In genomic region chr11:123438191-123438627, GRCh38 we compare ENCODE assay signal across 15 cellular contexts. TPM values are rescaled to one million over a fixed set of nuclear protein-coding genes. Genes with fewer than 3 reads are reported as not detected.
DNase-seq lines count a peak whose midpoint lies in the region; ATAC-seq and TF ChIP-seq lines count a peak whose summit lies in the region.
"Had no signal": no experiment of that assay in that cellular context is flagged by ENCODE, and none has a peak within 500 bp of the region (broad histone marks: within the 10 kb centered on the region; RNA-seq: fewer than 3 reads in every experiment).

No MANE protein-coding gene starts in this region.

- DNase-seq in EH (ENCODE audit: low read depth), result peak; percentile 73
- DNase-seq in NCI-H226, result peak; percentile 28
- DNase-seq in activated naive CD8-positive, alpha-beta T cell treated with anti-CD3 and anti-CD28 coated beads, Interleukin-2, amount 10 ng/mL, durations not matched to agents 7 days and 5 days, result no peak
- peak; percentile 64 for DNase-seq in neural progenitor cell (ENCODE audit: low spot score)
- DNase-seq in NCI-H146 treated with DMSO at 0.1 percent for 48 hours (lab: John Stamatoyannopoulos, UW; ENCODE audit: unreplicated experiment), result no peak
- no peak for DNase-seq in G401 (ENCODE audit: low spot score)
- DNase-seq in ovary, result no peak
- no peak for DNase-seq in KBM-7
- DNase-seq: activated CD4-positive, CD25-positive, alpha-beta regulatory T cell; activated gamma-delta T cell; left lung; NCI-H1417 treated with DMSO at 0.1 percent for 48 hours; NCI-H524 treated with DMSO at 0.1 percent for 48 hours had no signal

- whole genome bisulfite sequencing in ovary, 3 donors, result 72 to 74% (median 73%) methylated on average over 7 of the region's 7 CpGs

- no peaks in the 10 kb centered on the region for H3K27me3 Mint-ChIP-seq in activated naive CD8-positive, alpha-beta T cell treated with anti-CD3 and anti-CD28 coated beads, Interleukin-2, amount 10 ng/mL, durations not matched to agents 7 days and 5 days
- peaks cover 9% of the 10 kb centered on the region for H3K27me3 Mint-ChIP-seq in neural progenitor cell (ENCODE audit: insufficient read depth, low read depth)
- H3K27me3 Mint-ChIP-seq: central memory CD8-positive, alpha-beta T cell had no signal

- H3K27ac ChIP-seq in neural progenitor cell (peak overlapping the region; percentile 7), ovary (no peak overlapping the region)
- H3K27ac ChIP-seq: left lung, thoracic aorta had no signal

- H3K4me1 Mint-ChIP-seq in activated naive CD8-positive, alpha-beta T cell treated with anti-CD3 and anti-CD28 coated beads, Interleukin-2, amount 10 ng/mL, durations not matched to agents 7 days and 5 days, result peaks cover 75% of the 10 kb centered on the region
- peaks cover 42% of the 10 kb centered on the region for H3K4me1 Mint-ChIP-seq in neural progenitor cell
- H3K4me1 Mint-ChIP-seq: central memory CD8-positive, alpha-beta T cell had no signal

- ATAC-seq in activated naive CD8-positive, alpha-beta T cell treated with anti-CD3 and anti-CD28 coated beads, Interleukin-2, amount 10 ng/mL, durations not matched to agents 7 days and 5 days (ENCODE audit: low read depth), result peak; percentile 11
- ATAC-seq: left lung had no signal

- H2AFZ ChIP-seq in neural progenitor cell (replicated peaks), result no peak overlapping the region

- H4K20me1 ChIP-seq in neural progenitor cell (ENCODE audit: low read depth), result no peaks in the 10 kb centered on the region

- TF ChIP-seq POLR2A in ovary (IDR thresholded peaks at IDR 0.05), result no peak

- in situ Hi-C loops in G401 (cut with HindIII; ENCODE audit: low sequenced_read_pairs), result no loop called here
- in situ Hi-C loops in KBM-7 (cut with MboI; ENCODE audit: low pct_unique_long_range_greater_than_20kb, low sequenced_read_pairs), result no loop called here

- H3K4me3 Mint-ChIP-seq in activated naive CD8-positive, alpha-beta T cell treated with anti-CD3 and anti-CD28 coated beads, Interleukin-2, amount 10 ng/mL, durations not matched to agents 7 days and 5 days, result peak overlapping the region; percentile 39
- peak overlapping the region; percentile 28 for H3K4me3 Mint-ChIP-seq in neural progenitor cell
- H3K4me3 Mint-ChIP-seq: central memory CD8-positive, alpha-beta T cell had no signal

- H3K79me2 ChIP-seq in neural progenitor cell (ENCODE audit: low read depth), result peaks cover 78% of the 10 kb centered on the region

- no peak overlapping the region for H3K9ac ChIP-seq in neural progenitor cell

- peaks cover 32% of the 10 kb centered on the region for H3K4me1 ChIP-seq in neural progenitor cell
- no peaks in the 10 kb centered on the region for H3K4me1 ChIP-seq in ovary (ENCODE audit: insufficient read depth)

- POLR2A ChIA-PET in activated naive CD8-positive, alpha-beta T cell treated with anti-CD3 and anti-CD28 coated beads, Interleukin-2, amount 10 ng/mL, durations not matched to agents 7 days and 5 days (lab: Charles Lee), result interaction anchor here (0.6 to 3.0 kb wide), 4 partner anchors 13 to 19 kb away, joined by 3 to 15 read pairs (median 7); no protein-coding TSS in a partner anchor

- H3K4me3 ChIP-seq in neural progenitor cell, result no peak overlapping the region
- no peak overlapping the region for H3K4me3 ChIP-seq in ovary
- H3K4me3 ChIP-seq: left lung, thoracic aorta had no signal

- peak overlapping the region; percentile 71 for H3K27ac Mint-ChIP-seq in activated naive CD8-positive, alpha-beta T cell treated with anti-CD3 and anti-CD28 coated beads, Interleukin-2, amount 10 ng/mL, durations not matched to agents 7 days and 5 days
- peak overlapping the region; percentile 92 for H3K27ac Mint-ChIP-seq in neural progenitor cell

- peaks cover 42% of the 10 kb centered on the region for H3F3A ChIP-seq in neural progenitor cell (ENCODE audit: low read depth)

- intact Hi-C loops in ovary (cut with DNase I), result no loop called here

- H3K9me3 Mint-ChIP-seq in activated naive CD8-positive, alpha-beta T cell treated with anti-CD3 and anti-CD28 coated beads, Interleukin-2, amount 10 ng/mL, durations not matched to agents 7 days and 5 days, result peaks cover 2% of the 10 kb centered on the region
- no peaks in the 10 kb centered on the region for H3K9me3 Mint-ChIP-seq in neural progenitor cell
- H3K9me3 Mint-ChIP-seq: central memory CD8-positive, alpha-beta T cell had no signal

- H3K36me3 Mint-ChIP-seq in activated naive CD8-positive, alpha-beta T cell treated with anti-CD3 and anti-CD28 coated beads, Interleukin-2, amount 10 ng/mL, durations not matched to agents 7 days and 5 days, result peaks cover 46% of the 10 kb centered on the region
- peaks cover 27% of the 10 kb centered on the region for H3K36me3 Mint-ChIP-seq in neural progenitor cell

- H3K9me3 ChIP-seq in neural progenitor cell (ENCODE audit: low read depth), result no peaks in the 10 kb centered on the region
- H3K9me3 ChIP-seq in ovary, result no peaks in the 10 kb centered on the region
- H3K9me3 ChIP-seq: left lung, thoracic aorta had no signal

- TF ChIP-seq EP300 in ovary (IDR thresholded peaks at IDR 0.05), result no peak

- H3K4me2 ChIP-seq in neural progenitor cell, result peak overlapping the region; percentile 10

- H3K27me3 ChIP-seq in neural progenitor cell (no peaks in the 10 kb centered on the region), ovary (no peaks in the 10 kb centered on the region)

- H3K36me3 ChIP-seq in neural progenitor cell (no peaks in the 10 kb centered on the region), ovary (no peaks in the 10 kb centered on the region)
- H3K36me3 ChIP-seq: left lung, thoracic aorta had no signal

- TF ChIP-seq CTCF in neural progenitor cell (IDR thresholded peaks at IDR 0.05) (no peak), ovary (IDR thresholded peaks at IDR 0.05) (no peak)

RNA-seq across cellular contexts. Expression of gene GRAMD1B, which starts 8.1 kb away (rescaled TPM):
- 10 to 100 TPM; 30.3 to 36.2 TPM for total RNA-seq in activated naive CD8-positive, alpha-beta T cell treated with anti-CD3 and anti-CD28 coated beads, Interleukin-2, amount 10 ng/mL, durations not matched to agents 7 days and 5 days
- total RNA-seq in neural progenitor cell (ENCODE audit: low replicate concordance) (12.6 and 32.6 TPM in 2 replicates), ovary (10 to 100 TPM; 12.9 to 47.9 (median 25.4) TPM)
- 31.0 and 33.3 TPM in 2 replicates for total RNA-seq in G401 (2014; rRNA removed; shearing (Covaris generic))
- polyA plus RNA-seq in ovary, result 100 to 1,000 TPM in 1 of 2 donors, 10 to 100 TPM in 1; 10.8 to 185 TPM

Comparison
In these comparisons a context has a peak if more than half of its experiments do, and no peak if none do; other contexts are left out.
1. DNase-seq: peak in EH (single experiment), NCI-H226 (single experiment) and neural progenitor cell (single experiment); none in activated naive CD8-positive, alpha-beta T cell treated with anti-CD3 and anti-CD28 coated beads, Interleukin-2, amount 10 ng/mL, durations not matched to agents 7 days and 5 days (single experiment), NCI-H146 treated with DMSO at 0.1 percent for 48 hours (single experiment), G401 (single experiment), ovary (0 of 5) and KBM-7 (single experiment).